In genomic region chr2:232637832-232638231, GRCh38 we compare ENCODE assay signal across 18 cellular contexts. TPM values are rescaled to one million over a fixed set of nuclear protein-coding genes. Genes with fewer than 3 reads are reported as not detected.
DNase-seq lines count a peak whose midpoint lies in the region; ATAC-seq and TF ChIP-seq lines count a peak whose summit lies in the region.
"Had no signal": no experiment of that assay in that cellular context is flagged by ENCODE, and none has a peak within 500 bp of the region (broad histone marks: within the 10 kb centered on the region; RNA-seq: fewer than 3 reads in every experiment).

No MANE protein-coding gene starts in this region.

- H3K4me3 ChIP-seq in right atrium auricular region: no peak overlapping the region

- H3K9me3 ChIP-seq in right atrium auricular region: no peaks in the 10 kb centered on the region

- H3K36me3 ChIP-seq in right atrium auricular region: no peaks in the 10 kb centered on the region

- peaks cover 0 to 21% of the 10 kb centered on the region in 2 donors for H3K4me1 ChIP-seq in right atrium auricular region

- no peaks in the 10 kb centered on the region for H3K27me3 ChIP-seq in right atrium auricular region

- peak overlapping the region; percentile 16 to 29 for H3K27ac ChIP-seq in right atrium auricular region

- ATAC-seq in left cardiac atrium (no peak), HG02852 (IDR thresholded peaks at IDR 0.05; ENCODE audit: unreplicated experiment) (no peak)

- DNase-seq in right atrium auricular region (ENCODE audit: low spot score): no peak
- no peak for DNase-seq in left cardiac atrium
- peak; percentile 2 for DNase-seq in iPS-NIHi11 (ENCODE audit: low spot score)
- DNase-seq in putamen (ENCODE audit: low spot score): peak; percentile 47
- no peak for DNase-seq in T1000 (lab: John Stamatoyannopoulos, UW)
- DNase-seq in NCI-H2227 (lab: John Stamatoyannopoulos, UW; ENCODE audit: unreplicated experiment): no peak
- no peak for DNase-seq in GDM1 (lab: John Stamatoyannopoulos, UW)
- DNase-seq: C1 segment of cervical spinal cord; GF-D8; GOT3; NCI-H1105 treated with DMSO at 0.1 percent for 48 hours; NCI-H1694 treated with DMSO at 0.1 percent for 48 hours; NCI-H446; NCI-H69; NK-92 treated with Interleukin-12 subunit alpha and Interleukin-12 subunit beta, amount 100 ng/mL, for 24 hours; SHP77 treated with DMSO at 0.1 percent for 48 hours had no signal

- TF ChIP-seq CTCF in right atrium auricular region (IDR thresholded peaks at IDR 0.05): no peak

- intact Hi-C loops in left cardiac atrium (cut with DNase I): no loop called here

RNA-seq across cellular contexts. Expression of gene EFHD1, which starts 4.4 kb away (rescaled TPM):
- total RNA-seq in right atrium auricular region (10 to 100 TPM; 11.4 to 11.5 TPM), left cardiac atrium (10 to 100 TPM; 16.9 to 19.3 TPM)
- total RNA-seq: OCI-LY7 had no signal

RNA-seq across cellular contexts. Expression of gene GIGYF2, which starts 59.3 kb away (rescaled TPM):
- total RNA-seq in right atrium auricular region (10 to 100 TPM; 48.4 to 57.1 TPM), left cardiac atrium (10 to 100 TPM; 53.5 to 57.4 TPM)

Comparison
In these comparisons a context has a peak if more than half of its experiments do, and no peak if none do; other contexts are left out.
1. DNase-seq: peak in iPS-NIHi11 (single experiment) and putamen (single experiment); none in right atrium auricular region (single experiment), left cardiac atrium (single experiment), T1000 (single experiment), NCI-H2227 (single experiment) and GDM1 (single experiment).